In the genomic region with DNA sequence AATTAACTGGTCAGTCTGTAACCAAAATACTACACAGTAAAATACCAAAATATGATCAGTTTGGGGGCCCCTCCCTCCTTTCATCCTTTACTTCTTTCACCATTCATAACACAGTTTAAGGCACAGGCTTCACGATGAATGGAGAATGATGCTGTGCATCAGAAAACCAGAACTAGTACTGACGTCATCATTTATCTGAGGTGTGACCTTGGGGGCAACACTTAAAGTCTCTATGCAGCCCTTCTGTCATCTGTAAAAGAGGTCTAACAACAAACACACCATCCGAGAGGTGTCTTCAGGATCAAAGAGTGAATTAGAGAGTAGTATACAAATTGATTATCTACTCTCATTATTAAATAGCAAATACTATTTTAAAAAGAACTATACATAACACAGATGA, we compare ENCODE assay signal across 19 cellular contexts.
DNase-seq lines count a peak whose midpoint lies in the region; ATAC-seq lines count a peak whose summit lies in the region.
"Had no signal": no experiment of that assay in that cellular context is flagged by ENCODE, and none has a peak within 500 bp of the region (broad histone marks: within the 10 kb centered on the region; RNA-seq: fewer than 3 reads in every experiment).

No MANE protein-coding gene starts in this region.

- ATAC-seq in activated T-cell treated with anti-CD3 and anti-CD28 coated beads, Interleukin-2, amount 50 U/mL, for 72 hours (replicated peaks in 1 of 2) = no peak
- ATAC-seq in activated naive CD4-positive, alpha-beta T cell treated with anti-CD3 and anti-CD28 coated beads, Interleukin-2, amount 50 U/mL, for 72 hours = no peak
- no peak for ATAC-seq in stimulated activated memory B cell treated with anti-CD40 and anti-IgM and Interleukin-4, amounts not matched to agents 10 μg/mL and 1 μg/mL and 100 μg/mL, for 72 hours
- no peak for ATAC-seq in HG03139 (IDR thresholded peaks at IDR 0.05; ENCODE audit: unreplicated experiment)
- ATAC-seq: HepG2 had no signal

- peak overlapping the region; percentile 45 to 92 for H3K4me3 Mint-ChIP-seq in activated T-cell treated with anti-CD3 and anti-CD28 coated beads, Interleukin-2, amount 50 U/mL, for 72 hours
- H3K4me3 Mint-ChIP-seq in stimulated activated memory B cell treated with anti-CD40 and anti-IgM and Interleukin-4, amounts not matched to agents 10 μg/mL and 1 μg/mL and 100 μg/mL, for 72 hours = no peak overlapping the region
- H3K4me3 Mint-ChIP-seq: dendritic cell treated with granulocyte-macrophage colony-stimulating factor and Interleukin-4, amounts not matched to agents 40 ng/mL and 50 ng/mL, for 4 days had no signal

- H3K36me3 ChIP-seq in KOPT-K1 (ENCODE audit: insufficient read depth, low read length) = no peaks in the 10 kb centered on the region
- H3K36me3 ChIP-seq: suprapubic skin, WERI-Rb-1 had no signal

- H3K27ac ChIP-seq in KOPT-K1 (ENCODE audit: low read depth, low read length, poor library complexity, severe bottlenecking) = peak overlapping the region; percentile 99
- H3K27ac ChIP-seq: suprapubic skin, WERI-Rb-1 had no signal

- peaks cover 8 to 11% of the 10 kb centered on the region in 2 donors for H3K36me3 Mint-ChIP-seq in activated T-cell treated with anti-CD3 and anti-CD28 coated beads, Interleukin-2, amount 50 U/mL, for 72 hours (ENCODE audit: insufficient read depth in 2 of 2)
- peaks cover 0 to 34% of the 10 kb centered on the region in 2 donors for H3K36me3 Mint-ChIP-seq in activated naive CD4-positive, alpha-beta T cell treated with anti-CD3 and anti-CD28 coated beads, Interleukin-2, amount 50 U/mL, for 72 hours
- peaks cover 38% of the 10 kb centered on the region for H3K36me3 Mint-ChIP-seq in stimulated activated memory B cell treated with anti-CD40 and anti-IgM and Interleukin-4, amounts not matched to agents 10 μg/mL and 1 μg/mL and 100 μg/mL, for 72 hours

- H3K9me3 Mint-ChIP-seq in activated T-cell treated with anti-CD3 and anti-CD28 coated beads, Interleukin-2, amount 50 U/mL, for 72 hours = no peaks in the 10 kb centered on the region
- H3K9me3 Mint-ChIP-seq in activated naive CD4-positive, alpha-beta T cell treated with anti-CD3 and anti-CD28 coated beads, Interleukin-2, amount 50 U/mL, for 72 hours = no peaks in the 10 kb centered on the region
- no peaks in the 10 kb centered on the region for H3K9me3 Mint-ChIP-seq in stimulated activated memory B cell treated with anti-CD40 and anti-IgM and Interleukin-4, amounts not matched to agents 10 μg/mL and 1 μg/mL and 100 μg/mL, for 72 hours

- H3K27me3 Mint-ChIP-seq in activated T-cell treated with anti-CD3 and anti-CD28 coated beads, Interleukin-2, amount 50 U/mL, for 72 hours (ENCODE audit: low read depth) = no peaks in the 10 kb centered on the region
- no peaks in the 10 kb centered on the region for H3K27me3 Mint-ChIP-seq in stimulated activated memory B cell treated with anti-CD40 and anti-IgM and Interleukin-4, amounts not matched to agents 10 μg/mL and 1 μg/mL and 100 μg/mL, for 72 hours
- H3K27me3 Mint-ChIP-seq: dendritic cell treated with granulocyte-macrophage colony-stimulating factor and Interleukin-4, amounts not matched to agents 40 ng/mL and 50 ng/mL, for 4 days had no signal

- no peaks in the 10 kb centered on the region for H3K9me3 ChIP-seq in KOPT-K1 (ENCODE audit: insufficient read depth, low read length, poor library complexity, severe bottlenecking)
- H3K9me3 ChIP-seq: suprapubic skin had no signal

- peak overlapping the region; percentile 94 for H3K27ac Mint-ChIP-seq in activated T-cell treated with anti-CD3 and anti-CD28 coated beads, Interleukin-2, amount 50 U/mL, for 72 hours
- H3K27ac Mint-ChIP-seq in activated naive CD4-positive, alpha-beta T cell treated with anti-CD3 and anti-CD28 coated beads, Interleukin-2, amount 50 U/mL, for 72 hours = peak overlapping the region; percentile 68 to 69
- peak overlapping the region; percentile 99 for H3K27ac Mint-ChIP-seq in stimulated activated memory B cell treated with anti-CD40 and anti-IgM and Interleukin-4, amounts not matched to agents 10 μg/mL and 1 μg/mL and 100 μg/mL, for 72 hours
- H3K27ac Mint-ChIP-seq: dendritic cell treated with granulocyte-macrophage colony-stimulating factor and Interleukin-4, amounts not matched to agents 40 ng/mL and 50 ng/mL, for 4 days had no signal

- no peak for DNase-seq in activated T-cell treated with anti-CD3 and anti-CD28 coated beads, Interleukin-2, amount 50 U/mL, for 72 hours
- DNase-seq in activated T-cell treated with anti-CD3 and anti-CD28 coated beads for 4 hours = no peak
- DNase-seq in activated naive CD4-positive, alpha-beta T cell treated with anti-CD3 and anti-CD28 coated beads, Interleukin-2, amount 50 U/mL, for 72 hours (ENCODE audit: low spot score in 2 of 2) = no peak
- no peak for DNase-seq in NK-92 (lab: John Stamatoyannopoulos, UW; ENCODE audit: unreplicated experiment)
- DNase-seq in cerebellar cortex (ENCODE audit: low spot score) = no peak
- DNase-seq: ACHN; DMS79 treated with DMSO at 0.1 percent for 48 hours; NCI-H1436 treated with DMSO at 0.1 percent for 48 hours; NCI-H69; nucleus accumbens; Right ventricle myocardium superior; stimulated activated CD4-positive, alpha-beta T cell treated with anti-CD3 and anti-CD28 coated beads, Interleukin-4, amount 100 ng/mL, for 4 hours; WERI-Rb-1 had no signal

- H3K4me1 Mint-ChIP-seq in activated T-cell treated with anti-CD3 and anti-CD28 coated beads, Interleukin-2, amount 50 U/mL, for 72 hours (ENCODE audit: low read depth) = peaks cover 76% of the 10 kb centered on the region
- peaks cover 74% of the 10 kb centered on the region for H3K4me1 Mint-ChIP-seq in stimulated activated memory B cell treated with anti-CD40 and anti-IgM and Interleukin-4, amounts not matched to agents 10 μg/mL and 1 μg/mL and 100 μg/mL, for 72 hours
